Comparison of ENCODE assay signal across 20 cellular contexts in the genomic region with DNA sequence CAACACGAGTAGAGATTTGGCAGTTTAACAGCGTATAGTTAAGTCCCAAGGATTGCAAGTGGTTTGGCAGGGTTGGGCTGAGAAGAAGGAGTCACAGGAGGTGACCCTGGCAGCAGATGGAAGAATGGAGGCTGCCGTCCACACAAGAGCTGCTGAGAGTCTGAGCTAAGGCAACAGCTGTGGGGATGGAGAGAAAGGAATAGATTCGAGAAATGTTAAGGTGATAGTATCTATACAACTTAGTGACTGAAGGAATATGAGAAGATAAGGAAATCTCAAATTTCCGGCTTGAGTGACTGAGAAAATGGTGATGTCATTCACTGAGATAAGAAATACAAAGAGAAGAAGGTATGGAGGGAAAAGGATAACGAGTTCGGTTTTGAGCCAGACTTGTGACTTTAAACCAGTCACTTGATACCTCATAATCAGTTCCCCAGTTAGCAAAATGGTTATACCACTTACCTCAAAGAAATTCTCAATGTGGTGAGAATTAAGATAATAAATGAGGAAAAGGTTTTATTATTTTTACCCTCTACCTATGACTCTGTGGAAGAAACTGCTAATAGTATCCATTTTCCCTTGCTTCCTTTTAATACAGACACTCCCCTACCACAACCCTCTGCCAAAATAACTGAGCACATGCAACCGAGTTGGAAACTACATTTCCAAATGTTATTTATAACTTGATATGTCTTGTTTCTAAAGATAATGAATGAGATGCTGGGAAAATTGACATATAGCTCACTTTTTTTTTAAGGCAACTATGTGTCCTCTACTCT. TPM values are rescaled to one million over a fixed set of nuclear protein-coding genes. Genes with fewer than 3 reads are reported as not detected.
DNase-seq lines count a peak whose midpoint lies in the region; ATAC-seq and TF ChIP-seq lines count a peak whose summit lies in the region.
"Had no signal": no experiment of that assay in that cellular context is flagged by ENCODE, and none has a peak within 500 bp of the region (broad histone marks: within the 10 kb centered on the region; RNA-seq: fewer than 3 reads in every experiment).

No MANE protein-coding gene starts in this region.

- H3K36me3 ChIP-seq in right atrium auricular region (no peaks in the 10 kb centered on the region), WERI-Rb-1 (peaks cover 9% of the 10 kb centered on the region), left ventricle myocardium inferior (no peaks in the 10 kb centered on the region), skeletal muscle tissue (ENCODE audit: control insufficient read depth in 3 of 3, insufficient read depth in 3 of 3, low read length in 3 of 3) (no peaks in the 10 kb centered on the region), MM.1S (replicated peaks; ENCODE audit: insufficient read depth, low read length) (no peaks in the 10 kb centered on the region)
- H3K36me3 ChIP-seq: adrenal gland, breast epithelium had no signal

- no peaks in the 10 kb centered on the region for H3K79me2 ChIP-seq in MM.1S (ENCODE audit: low read length)

- no peak overlapping the region for H3K4me3 ChIP-seq in right atrium auricular region
- H3K4me3 ChIP-seq in WERI-Rb-1 (ENCODE audit: low read depth, low read length): no peak overlapping the region
- H3K4me3 ChIP-seq in left ventricle myocardium inferior: no peak overlapping the region
- peak overlapping the region in 1 of 3 donors; percentile 11 for H3K4me3 ChIP-seq in skeletal muscle tissue (ENCODE audit: low read length in 3 of 3)
- H3K4me3 ChIP-seq in MM.1S (ENCODE audit: low read length): no peak overlapping the region
- H3K4me3 ChIP-seq: adrenal gland, breast epithelium, lung, spleen had no signal

- no peaks in the 10 kb centered on the region for H3K9me2 ChIP-seq in MM.1S (replicated peaks; ENCODE audit: insufficient read depth, low read length)

- intact Hi-C loops in Right ventricle myocardium superior (cut with DNase I) (no loop called here), left ventricle myocardium inferior (cut with micrococcal nuclease) (no loop called here)

- H3K4me2 ChIP-seq in MM.1S (ENCODE audit: low read depth, low read length): no peak overlapping the region

- H2AFZ ChIP-seq in MM.1S (ENCODE audit: low read length): no peak overlapping the region

- H3K4me1 ChIP-seq in right atrium auricular region (peaks cover 0 to 18% of the 10 kb centered on the region in 2 donors), left ventricle myocardium inferior (peaks cover 35% of the 10 kb centered on the region), skeletal muscle tissue (ENCODE audit: control insufficient read depth in 3 of 3, insufficient read depth in 3 of 3, low read length in 3 of 3) (peaks cover 7 to 14% (median 8%) of the 10 kb centered on the region in 3 donors), MM.1S (ENCODE audit: low read length) (no peaks in the 10 kb centered on the region)
- H3K4me1 ChIP-seq: breast epithelium had no signal

- H3K27me3 ChIP-seq in right atrium auricular region: no peaks in the 10 kb centered on the region
- no peaks in the 10 kb centered on the region for H3K27me3 ChIP-seq in WERI-Rb-1 (ENCODE audit: insufficient read depth, low read depth, severe bottlenecking)
- H3K27me3 ChIP-seq in left ventricle myocardium inferior (ENCODE audit: low read depth): no peaks in the 10 kb centered on the region
- no peaks in the 10 kb centered on the region for H3K27me3 ChIP-seq in skeletal muscle tissue (ENCODE audit: control insufficient read depth in 3 of 3, insufficient read depth in 3 of 3, low read length in 3 of 3)
- no peaks in the 10 kb centered on the region for H3K27me3 ChIP-seq in MM.1S (replicated peaks; ENCODE audit: insufficient read depth, low read length)
- H3K27me3 ChIP-seq: adrenal gland, breast epithelium, spleen had no signal

- no peaks in the 10 kb centered on the region for H4K20me1 ChIP-seq in MM.1S (ENCODE audit: insufficient read depth, low read length)

- no peak overlapping the region for H3K9ac ChIP-seq in skeletal muscle tissue (ENCODE audit: low read depth in 1 of 3, low read length in 3 of 3)
- H3K9ac ChIP-seq in MM.1S (ENCODE audit: low read length): no peak overlapping the region

- H3K27ac ChIP-seq in right atrium auricular region (peak overlapping the region in 1 of 2 donors; percentile 38), WERI-Rb-1 (peak overlapping the region; percentile 60), left ventricle myocardium inferior (replicated peaks) (peak overlapping the region; percentile 45), skeletal muscle tissue (ENCODE audit: low read depth, low read length) (peak overlapping the region; percentile 37), MM.1S (ENCODE audit: low read length) (no peak overlapping the region)
- H3K27ac ChIP-seq: adrenal gland, breast epithelium, spleen had no signal

- H3F3A ChIP-seq in MM.1S (ENCODE audit: insufficient read depth, low read length): no peaks in the 10 kb centered on the region

- ATAC-seq in Right ventricle myocardium superior (ENCODE audit: poor library complexity): peak; percentile 37
- ATAC-seq: activated CD8-positive, alpha-beta T cell treated with anti-CD3 and anti-CD28 coated beads for 36 hours; SK-N-SH treated with all-trans-retinoic acid at 6 μM for 48 hours; stimulated activated naive CD8-positive, alpha-beta T cell treated with anti-CD3 and anti-CD28 coated beads, Interleukin-15, Interleukin-2, amounts not matched to agents 100 U/mL and 50 U/mL, for 24 hours had no signal

- H3K9me3 ChIP-seq in right atrium auricular region (no peaks in the 10 kb centered on the region), WERI-Rb-1 (ENCODE audit: severe bottlenecking) (no peaks in the 10 kb centered on the region), left ventricle myocardium inferior (replicated peaks) (no peaks in the 10 kb centered on the region), skeletal muscle tissue (ENCODE audit: control insufficient read depth in 3 of 3, low read length in 3 of 3) (no peaks in the 10 kb centered on the region), MM.1S (replicated peaks; ENCODE audit: insufficient read depth, low read length) (no peaks in the 10 kb centered on the region)
- H3K9me3 ChIP-seq: adrenal gland, breast epithelium, spleen had no signal

- TF ChIP-seq CTCF in right atrium auricular region (IDR thresholded peaks at IDR 0.05) (no peak), WERI-Rb-1 (IDR thresholded peaks at IDR 0.05; ENCODE audit: low read depth, low read length) (no peak), left ventricle myocardium inferior (IDR thresholded peaks at IDR 0.05; ENCODE audit: borderline replicate concordance) (no peak), MM.1S (IDR thresholded peaks at IDR 0.05; ENCODE audit: low read length) (no peak)

- DNase-seq in Right ventricle myocardium superior (no peak), right atrium auricular region (ENCODE audit: low spot score) (no peak), WERI-Rb-1 (peak; percentile 68), left ventricle myocardium inferior (no peak), NCI-H1417 treated with DMSO at 0.1 percent for 48 hours (lab: John Stamatoyannopoulos, UW) (no peak), GF-D8 (lab: John Stamatoyannopoulos, UW) (no peak), MM.1S (no peak)
- DNase-seq: activated CD8-positive, alpha-beta T cell treated with anti-CD3 and anti-CD28 coated beads for 36 hours; activated gamma-delta T cell treated with Interleukin-2 at 50 U/mL for 16 hours; adrenal gland; CD4-positive, CD25-positive, alpha-beta regulatory T cell; H9; NCI-H1436; spleen; stimulated activated CD4-positive, alpha-beta T cell treated with anti-CD3 and anti-CD28 coated beads, Interleukin-4, amount 100 ng/mL, for 4 hours; stimulated activated naive CD8-positive, alpha-beta T cell treated with anti-CD3 and anti-CD28 coated beads, Interleukin-15, Interleukin-2, amounts not matched to agents 100 U/mL and 50 U/mL, for 24 hours had no signal

RNA-seq across cellular contexts. Expression of a gene that starts 30.7 kb away (rescaled TPM):
- total RNA-seq in Right ventricle myocardium superior: 25.6 TPM
- 10 to 100 TPM; 30.9 to 40.8 TPM for total RNA-seq in right atrium auricular region
- total RNA-seq in left ventricle myocardium inferior: 28.4 TPM
- 13.0 TPM for total RNA-seq in skeletal muscle tissue
